ENCODE assay signal across 1 cellular context in the genomic region with DNA sequence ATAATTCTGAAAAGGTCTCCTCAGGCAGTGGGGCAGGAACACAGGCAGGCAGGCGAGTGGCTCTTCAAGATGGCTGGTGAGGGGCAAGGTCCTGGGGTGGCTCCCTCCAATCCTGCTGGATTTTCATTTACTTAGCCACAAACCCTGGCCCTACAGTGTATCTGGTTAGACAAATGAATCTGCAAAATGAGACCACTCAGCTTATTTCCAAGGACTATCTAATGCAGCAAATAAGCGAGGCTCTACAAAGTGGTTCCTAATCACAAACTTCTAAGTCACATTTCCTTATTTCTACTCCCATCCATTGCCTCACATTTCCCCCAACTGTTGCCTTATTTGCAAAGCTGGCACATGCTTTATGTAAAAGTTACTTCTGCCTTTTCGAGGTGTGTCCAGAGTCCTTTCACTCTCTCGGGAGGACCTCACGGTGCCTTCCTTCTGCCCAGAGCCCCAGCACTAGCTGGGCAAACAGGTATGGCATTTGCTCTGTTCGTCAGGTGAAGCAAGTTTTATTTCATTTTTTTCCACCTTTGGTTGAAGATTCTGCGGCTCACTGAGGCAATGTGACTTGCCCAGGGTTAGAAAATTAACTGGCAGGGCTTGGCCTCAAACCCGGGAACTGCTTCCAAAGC.
TF ChIP-seq lines count a peak whose summit lies in the region.

No MANE protein-coding gene starts in this region.

TF ChIP-seq in A549, 52 proteins besides CTCF, POLR2A, EP300 and RAD21 (continued from another document):
- TF ChIP-seq EHF (CRISPR knock-in tag; IDR thresholded peaks at IDR 0.05), result no peak
- TF ChIP-seq ZNF302 (CRISPR knock-in tag; IDR thresholded peaks at IDR 0.05), result no peak
- no peak for TF ChIP-seq FOSL2 (IDR thresholded peaks at IDR 0.05)
- TF ChIP-seq FOSL2 (CRISPR knock-in tag; IDR thresholded peaks at IDR 0.05), result no peak
- TF ChIP-seq, protein P1, sequence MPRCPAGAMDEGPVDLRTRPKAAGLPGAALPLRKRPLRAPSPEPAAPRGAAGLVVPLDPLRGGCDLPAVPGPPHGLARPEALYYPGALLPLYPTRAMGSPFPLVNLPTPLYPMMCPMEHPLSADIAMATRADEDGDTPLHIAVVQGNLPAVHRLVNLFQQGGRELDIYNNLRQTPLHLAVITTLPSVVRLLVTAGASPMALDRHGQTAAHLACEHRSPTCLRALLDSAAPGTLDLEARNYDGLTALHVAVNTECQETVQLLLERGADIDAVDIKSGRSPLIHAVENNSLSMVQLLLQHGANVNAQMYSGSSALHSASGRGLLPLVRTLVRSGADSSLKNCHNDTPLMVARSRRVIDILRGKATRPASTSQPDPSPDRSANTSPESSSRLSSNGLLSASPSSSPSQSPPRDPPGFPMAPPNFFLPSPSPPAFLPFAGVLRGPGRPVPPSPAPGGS (IDR thresholded peaks at IDR 0.05), result no peak
- no peak for TF ChIP-seq RNF2 (IDR thresholded peaks at IDR 0.05; ENCODE audit: borderline replicate concordance, low read depth)
- TF ChIP-seq, protein P2, sequence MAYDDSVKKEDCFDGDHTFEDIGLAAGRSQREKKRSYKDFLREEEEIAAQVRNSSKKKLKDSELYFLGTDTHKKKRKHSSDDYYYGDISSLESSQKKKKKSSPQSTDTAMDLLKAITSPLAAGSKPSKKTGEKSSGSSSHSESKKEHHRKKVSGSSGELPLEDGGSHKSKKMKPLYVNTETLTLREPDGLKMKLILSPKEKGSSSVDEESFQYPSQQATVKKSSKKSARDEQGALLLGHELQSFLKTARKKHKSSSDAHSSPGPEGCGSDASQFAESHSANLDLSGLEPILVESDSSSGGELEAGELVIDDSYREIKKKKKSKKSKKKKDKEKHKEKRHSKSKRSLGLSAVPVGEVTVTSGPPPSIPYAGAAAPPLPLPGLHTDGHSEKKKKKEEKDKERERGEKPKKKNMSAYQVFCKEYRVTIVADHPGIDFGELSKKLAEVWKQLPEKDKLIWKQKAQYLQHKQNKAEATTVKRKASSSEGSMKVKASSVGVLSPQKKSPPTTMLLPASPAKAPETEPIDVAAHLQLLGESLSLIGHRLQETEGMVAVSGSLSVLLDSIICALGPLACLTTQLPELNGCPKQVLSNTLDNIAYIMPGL (CRISPR knock-in tag; IDR thresholded peaks at IDR 0.05; ENCODE audit: borderline replicate concordance), result no peak
- TF ChIP-seq, protein P3, sequence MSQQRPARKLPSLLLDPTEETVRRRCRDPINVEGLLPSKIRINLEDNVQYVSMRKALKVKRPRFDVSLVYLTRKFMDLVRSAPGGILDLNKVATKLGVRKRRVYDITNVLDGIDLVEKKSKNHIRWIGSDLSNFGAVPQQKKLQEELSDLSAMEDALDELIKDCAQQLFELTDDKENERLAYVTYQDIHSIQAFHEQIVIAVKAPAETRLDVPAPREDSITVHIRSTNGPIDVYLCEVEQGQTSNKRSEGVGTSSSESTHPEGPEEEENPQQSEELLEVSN (IDR thresholded peaks at IDR 0.05; ENCODE audit: borderline replicate concordance, low read depth), result no peak
